ENCODE assay signal across 1 cellular context in the genomic region with DNA sequence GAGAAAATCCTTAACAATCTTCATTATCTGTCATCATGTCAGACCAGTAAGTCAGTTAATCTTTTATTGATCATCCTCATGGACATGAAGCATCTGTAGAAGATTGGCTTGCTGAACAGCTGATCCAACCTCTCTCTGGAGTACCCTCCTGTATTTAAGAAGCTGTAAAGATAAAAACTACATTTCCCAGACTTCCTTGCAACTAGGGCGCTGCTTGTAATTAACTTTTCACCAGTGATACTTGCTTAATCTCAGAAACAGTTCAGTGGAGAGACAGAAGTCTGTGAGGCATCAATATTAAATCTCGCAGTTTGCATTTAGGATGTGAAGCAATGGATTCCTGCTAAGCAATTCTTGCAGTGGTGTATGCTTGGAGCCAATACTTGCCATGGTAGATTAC.
TF ChIP-seq lines count a peak whose summit lies in the region.

No MANE protein-coding gene starts in this region.

TF ChIP-seq in GM23338, 12 proteins besides CTCF, POLR2A, EP300 and RAD21:
- TF ChIP-seq, protein P1, sequence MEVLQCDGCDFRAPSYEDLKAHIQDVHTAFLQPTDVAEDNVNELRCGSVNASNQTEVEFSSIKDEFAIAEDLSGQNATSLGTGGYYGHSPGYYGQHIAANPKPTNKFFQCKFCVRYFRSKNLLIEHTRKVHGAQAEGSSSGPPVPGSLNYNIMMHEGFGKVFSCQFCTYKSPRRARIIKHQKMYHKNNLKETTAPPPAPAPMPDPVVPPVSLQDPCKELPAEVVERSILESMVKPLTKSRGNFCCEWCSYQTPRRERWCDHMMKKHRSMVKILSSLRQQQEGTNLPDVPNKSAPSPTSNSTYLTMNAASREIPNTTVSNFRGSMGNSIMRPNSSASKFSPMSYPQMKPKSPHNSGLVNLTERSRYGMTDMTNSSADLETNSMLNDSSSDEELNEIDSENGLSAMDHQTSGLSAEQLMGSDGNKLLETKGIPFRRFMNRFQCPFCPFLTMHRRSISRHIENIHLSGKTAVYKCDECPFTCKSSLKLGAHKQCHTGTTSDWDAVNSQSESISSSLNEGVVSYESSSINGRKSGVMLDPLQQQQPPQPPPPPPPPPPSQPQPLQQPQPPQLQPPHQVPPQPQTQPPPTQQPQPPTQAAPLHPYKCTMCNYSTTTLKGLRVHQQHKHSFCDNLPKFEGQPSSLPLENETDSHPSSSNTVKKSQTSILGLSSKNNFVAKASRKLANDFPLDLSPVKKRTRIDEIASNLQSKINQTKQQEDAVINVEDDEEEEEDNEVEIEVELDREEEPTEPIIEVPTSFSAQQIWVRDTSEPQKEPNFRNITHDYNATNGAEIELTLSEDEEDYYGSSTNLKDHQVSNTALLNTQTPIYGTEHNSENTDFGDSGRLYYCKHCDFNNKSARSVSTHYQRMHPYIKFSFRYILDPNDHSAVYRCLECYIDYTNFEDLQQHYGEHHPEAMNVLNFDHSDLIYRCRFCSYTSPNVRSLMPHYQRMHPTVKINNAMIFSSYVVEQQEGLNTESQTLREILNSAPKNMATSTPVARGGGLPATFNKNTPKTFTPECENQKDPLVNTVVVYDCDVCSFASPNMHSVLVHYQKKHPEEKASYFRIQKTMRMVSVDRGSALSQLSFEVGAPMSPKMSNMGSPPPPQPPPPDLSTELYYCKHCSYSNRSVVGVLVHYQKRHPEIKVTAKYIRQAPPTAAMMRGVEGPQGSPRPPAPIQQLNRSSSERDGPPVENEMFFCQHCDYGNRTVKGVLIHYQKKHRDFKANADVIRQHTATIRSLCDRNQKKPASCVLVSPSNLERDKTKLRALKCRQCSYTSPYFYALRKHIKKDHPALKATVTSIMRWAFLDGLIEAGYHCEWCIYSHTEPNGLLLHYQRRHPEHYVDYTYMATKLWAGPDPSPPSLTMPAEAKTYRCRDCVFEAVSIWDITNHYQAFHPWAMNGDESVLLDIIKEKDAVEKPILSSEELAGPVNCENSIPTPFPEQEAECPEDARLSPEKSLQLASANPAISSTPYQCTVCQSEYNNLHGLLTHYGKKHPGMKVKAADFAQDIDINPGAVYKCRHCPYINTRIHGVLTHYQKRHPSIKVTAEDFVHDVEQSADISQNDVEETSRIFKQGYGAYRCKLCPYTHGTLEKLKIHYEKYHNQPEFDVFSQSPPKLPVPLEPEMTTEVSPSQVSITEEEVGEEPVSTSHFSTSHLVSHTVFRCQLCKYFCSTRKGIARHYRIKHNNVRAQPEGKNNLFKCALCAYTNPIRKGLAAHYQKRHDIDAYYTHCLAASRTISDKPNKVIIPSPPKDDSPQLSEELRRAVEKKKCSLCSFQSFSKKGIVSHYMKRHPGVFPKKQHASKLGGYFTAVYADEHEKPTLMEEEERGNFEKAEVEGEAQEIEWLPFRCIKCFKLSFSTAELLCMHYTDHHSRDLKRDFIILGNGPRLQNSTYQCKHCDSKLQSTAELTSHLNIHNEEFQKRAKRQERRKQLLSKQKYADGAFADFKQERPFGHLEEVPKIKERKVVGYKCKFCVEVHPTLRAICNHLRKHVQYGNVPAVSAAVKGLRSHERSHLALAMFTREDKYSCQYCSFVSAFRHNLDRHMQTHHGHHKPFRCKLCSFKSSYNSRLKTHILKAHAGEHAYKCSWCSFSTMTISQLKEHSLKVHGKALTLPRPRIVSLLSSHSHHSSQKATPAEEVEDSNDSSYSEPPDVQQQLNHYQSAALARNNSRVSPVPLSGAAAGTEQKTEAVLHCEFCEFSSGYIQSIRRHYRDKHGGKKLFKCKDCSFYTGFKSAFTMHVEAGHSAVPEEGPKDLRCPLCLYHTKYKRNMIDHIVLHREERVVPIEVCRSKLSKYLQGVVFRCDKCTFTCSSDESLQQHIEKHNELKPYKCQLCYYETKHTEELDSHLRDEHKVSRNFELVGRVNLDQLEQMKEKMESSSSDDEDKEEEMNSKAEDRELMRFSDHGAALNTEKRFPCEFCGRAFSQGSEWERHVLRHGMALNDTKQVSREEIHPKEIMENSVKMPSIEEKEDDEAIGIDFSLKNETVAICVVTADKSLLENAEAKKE (CRISPR knock-in tag; IDR thresholded peaks at IDR 0.05) = no peak
- TF ChIP-seq STAT1 (IDR thresholded peaks at IDR 0.05; ENCODE audit: unreplicated experiment) (no peak), ZNF114 (CRISPR knock-in tag; IDR thresholded peaks at IDR 0.05) (no peak), JUNB (IDR thresholded peaks at IDR 0.05; ENCODE audit: unreplicated experiment) (no peak), EZH2phosphoT487 (IDR thresholded peaks at IDR 0.05; ENCODE audit: unreplicated experiment) (no peak), EZH2 (IDR thresholded peaks at IDR 0.05; ENCODE audit: low read depth, unreplicated experiment) (no peak), POLR2AphosphoS5 (IDR thresholded peaks at IDR 0.05; ENCODE audit: low read depth) (no peak), NANOG (IDR thresholded peaks at IDR 0.05; ENCODE audit: borderline replicate concordance) (no peak), ZNF331 (CRISPR knock-in tag; IDR thresholded peaks at IDR 0.05; ENCODE audit: low read depth) (no peak), CREB1 (CRISPR knock-in tag; IDR thresholded peaks at IDR 0.05; ENCODE audit: low read depth) (no peak)
- TF ChIP-seq, protein P2, sequence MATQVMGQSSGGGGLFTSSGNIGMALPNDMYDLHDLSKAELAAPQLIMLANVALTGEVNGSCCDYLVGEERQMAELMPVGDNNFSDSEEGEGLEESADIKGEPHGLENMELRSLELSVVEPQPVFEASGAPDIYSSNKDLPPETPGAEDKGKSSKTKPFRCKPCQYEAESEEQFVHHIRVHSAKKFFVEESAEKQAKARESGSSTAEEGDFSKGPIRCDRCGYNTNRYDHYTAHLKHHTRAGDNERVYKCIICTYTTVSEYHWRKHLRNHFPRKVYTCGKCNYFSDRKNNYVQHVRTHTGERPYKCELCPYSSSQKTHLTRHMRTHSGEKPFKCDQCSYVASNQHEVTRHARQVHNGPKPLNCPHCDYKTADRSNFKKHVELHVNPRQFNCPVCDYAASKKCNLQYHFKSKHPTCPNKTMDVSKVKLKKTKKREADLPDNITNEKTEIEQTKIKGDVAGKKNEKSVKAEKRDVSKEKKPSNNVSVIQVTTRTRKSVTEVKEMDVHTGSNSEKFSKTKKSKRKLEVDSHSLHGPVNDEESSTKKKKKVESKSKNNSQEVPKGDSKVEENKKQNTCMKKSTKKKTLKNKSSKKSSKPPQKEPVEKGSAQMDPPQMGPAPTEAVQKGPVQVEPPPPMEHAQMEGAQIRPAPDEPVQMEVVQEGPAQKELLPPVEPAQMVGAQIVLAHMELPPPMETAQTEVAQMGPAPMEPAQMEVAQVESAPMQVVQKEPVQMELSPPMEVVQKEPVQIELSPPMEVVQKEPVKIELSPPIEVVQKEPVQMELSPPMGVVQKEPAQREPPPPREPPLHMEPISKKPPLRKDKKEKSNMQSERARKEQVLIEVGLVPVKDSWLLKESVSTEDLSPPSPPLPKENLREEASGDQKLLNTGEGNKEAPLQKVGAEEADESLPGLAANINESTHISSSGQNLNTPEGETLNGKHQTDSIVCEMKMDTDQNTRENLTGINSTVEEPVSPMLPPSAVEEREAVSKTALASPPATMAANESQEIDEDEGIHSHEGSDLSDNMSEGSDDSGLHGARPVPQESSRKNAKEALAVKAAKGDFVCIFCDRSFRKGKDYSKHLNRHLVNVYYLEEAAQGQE (IDR thresholded peaks at IDR 0.05; ENCODE audit: unreplicated experiment) = no peak
- TF ChIP-seq, protein P3, sequence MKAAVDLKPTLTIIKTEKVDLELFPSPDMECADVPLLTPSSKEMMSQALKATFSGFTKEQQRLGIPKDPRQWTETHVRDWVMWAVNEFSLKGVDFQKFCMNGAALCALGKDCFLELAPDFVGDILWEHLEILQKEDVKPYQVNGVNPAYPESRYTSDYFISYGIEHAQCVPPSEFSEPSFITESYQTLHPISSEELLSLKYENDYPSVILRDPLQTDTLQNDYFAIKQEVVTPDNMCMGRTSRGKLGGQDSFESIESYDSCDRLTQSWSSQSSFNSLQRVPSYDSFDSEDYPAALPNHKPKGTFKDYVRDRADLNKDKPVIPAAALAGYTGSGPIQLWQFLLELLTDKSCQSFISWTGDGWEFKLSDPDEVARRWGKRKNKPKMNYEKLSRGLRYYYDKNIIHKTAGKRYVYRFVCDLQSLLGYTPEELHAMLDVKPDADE (IDR thresholded peaks at IDR 0.05) = no peak
